In the genomic region with DNA sequence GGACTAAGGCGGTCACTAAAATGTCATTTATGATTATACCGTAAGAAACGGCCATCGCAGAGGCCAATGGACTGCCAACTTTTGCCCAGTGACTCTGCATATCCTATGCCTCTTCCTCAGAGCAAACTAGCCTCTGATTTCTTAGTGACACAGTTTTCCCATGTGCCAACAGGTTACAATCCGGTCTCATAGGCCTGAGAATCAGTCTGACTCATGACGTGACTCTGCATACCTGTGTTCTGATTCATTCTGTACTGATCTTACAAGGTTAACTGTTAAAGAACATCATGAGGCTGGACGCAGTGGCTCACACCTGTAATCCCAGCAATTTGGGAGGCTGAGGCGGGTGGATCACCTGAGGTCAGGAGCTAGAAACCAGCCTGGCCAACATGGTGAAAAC, we compare ENCODE assay signal across 11 cellular contexts. TPM values are rescaled to one million over a fixed set of nuclear protein-coding genes. Genes with fewer than 3 reads are reported as not detected.
DNase-seq lines count a peak whose midpoint lies in the region; TF ChIP-seq lines count a peak whose summit lies in the region.
"Had no signal": no experiment of that assay in that cellular context is flagged by ENCODE, and none has a peak within 500 bp of the region (broad histone marks: within the 10 kb centered on the region; RNA-seq: fewer than 3 reads in every experiment).

No MANE protein-coding gene starts in this region.

- H3K27ac ChIP-seq in Peyer's patch (no peak overlapping the region), left ventricle myocardium inferior (replicated peaks) (no peak overlapping the region)
- H3K27ac ChIP-seq: cardiac muscle cell had no signal

- no peaks in the 10 kb centered on the region for H3K9me3 ChIP-seq in Peyer's patch
- peaks cover 18% of the 10 kb centered on the region for H3K9me3 ChIP-seq in left ventricle myocardium inferior (replicated peaks)

- H3K27me3 ChIP-seq in Peyer's patch (no peaks in the 10 kb centered on the region), left ventricle myocardium inferior (ENCODE audit: low read depth) (no peaks in the 10 kb centered on the region)
- H3K27me3 ChIP-seq: cardiac muscle cell had no signal

- H3K4me3 ChIP-seq in Peyer's patch: no peak overlapping the region
- H3K4me3 ChIP-seq in left ventricle myocardium inferior: no peak overlapping the region
- H3K4me3 ChIP-seq: cardiac muscle cell had no signal

- peak; percentile 61 for DNase-seq in GM04504 (ENCODE audit: low read depth)
- DNase-seq in RPMI7951 (ENCODE audit: low read depth): peak; percentile 66
- DNase-seq in fibroblast of gingiva (ENCODE audit: low read depth): peak; percentile 38
- peak; percentile 99 for DNase-seq in renal cortical epithelial cell (ENCODE audit: low read depth)
- DNase-seq in DMS153 (lab: John Stamatoyannopoulos, UW): no peak
- no peak for DNase-seq in Peyer's patch
- DNase-seq in COLO829 (ENCODE audit: low spot score): no peak
- DNase-seq in left ventricle myocardium inferior: no peak
- DNase-seq: activated CD4-positive, alpha-beta memory T cell treated with anti-CD3 and anti-CD28 coated beads, Interleukin-2, amount 10 ng/mL, durations not matched to agents 7 days and 5 days; NCI-H1105 treated with DMSO at 0.1 percent for 48 hours had no signal

- H3K36me3 ChIP-seq in Peyer's patch: no peaks in the 10 kb centered on the region
- H3K36me3 ChIP-seq in left ventricle myocardium inferior: peaks cover 39% of the 10 kb centered on the region
- H3K36me3 ChIP-seq: cardiac muscle cell had no signal

- TF ChIP-seq CTCF in Peyer's patch (IDR thresholded peaks at IDR 0.05) (no peak), left ventricle myocardium inferior (IDR thresholded peaks at IDR 0.05; ENCODE audit: borderline replicate concordance) (no peak)

- H3K4me1 ChIP-seq in Peyer's patch: no peaks in the 10 kb centered on the region
- peaks cover 12% of the 10 kb centered on the region for H3K4me1 ChIP-seq in left ventricle myocardium inferior

- TF ChIP-seq POLR2A in Peyer's patch (IDR thresholded peaks at IDR 0.05): no peak

- intact Hi-C loops in left ventricle myocardium inferior (cut with micrococcal nuclease): no loop called here

RNA-seq across cellular contexts. Expression of gene RUBCN, which starts 17.8 kb away (rescaled TPM):
- 20.4 and 20.7 TPM in 2 replicates for total RNA-seq in RPMI7951 (2014; rRNA removed; shearing (Covaris generic))
- total RNA-seq in renal cortical epithelial cell (11.5 and 13.9 TPM in 2 replicates), Peyer's patch (100 to 1,000 TPM in 1 of 4 donors, 10 to 100 TPM in 3; 45.4 to 113 (median 48.2) TPM), left ventricle myocardium inferior (23.3 TPM)

RNA-seq across cellular contexts. Expression of gene FYTTD1, which starts 30.8 kb away (rescaled TPM):
- 72.6 and 77.9 TPM in 2 replicates for total RNA-seq in RPMI7951 (2014; rRNA removed; shearing (Covaris generic))
- total RNA-seq in renal cortical epithelial cell (69.8 and 90.5 TPM in 2 replicates), Peyer's patch (10 to 100 TPM; 15.4 to 62.7 (median 27.4) TPM), left ventricle myocardium inferior (78.7 TPM)

Comparison
In these comparisons a context has a peak if more than half of its experiments do, and no peak if none do; other contexts are left out.
1. DNase-seq: peak in GM04504 (single experiment), RPMI7951 (single experiment), fibroblast of gingiva (single experiment) and renal cortical epithelial cell (single experiment); none in DMS153 (single experiment), Peyer's patch (0 of 3), COLO829 (single experiment) and left ventricle myocardium inferior (single experiment).